ENCODE assay signal across 17 cellular contexts in the genomic region with DNA sequence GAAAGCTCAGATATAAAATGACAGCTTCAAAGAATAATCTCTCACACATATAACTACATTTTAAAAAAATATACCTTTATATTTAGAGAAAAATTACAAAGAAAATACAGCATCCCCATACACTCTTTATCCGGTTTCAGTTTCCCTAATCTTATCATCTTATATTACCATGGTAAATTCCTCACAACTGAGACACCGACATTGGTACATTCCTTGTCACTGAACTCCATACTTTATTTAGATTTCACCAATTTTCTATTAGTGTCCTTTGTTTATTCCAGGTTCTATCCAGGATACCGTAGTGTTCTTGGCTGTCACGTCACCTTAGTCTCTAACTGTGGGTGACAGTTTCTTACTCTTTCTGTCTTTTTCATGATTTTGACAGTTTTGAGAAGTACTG.
"Had no signal": no experiment of that assay in that cellular context is flagged by ENCODE, and none has a peak within 500 bp of the region (broad histone marks: within the 10 kb centered on the region; RNA-seq: fewer than 3 reads in every experiment).

No MANE protein-coding gene starts in this region.

- DNase-seq: activated B cell treated with CpG ODN at 0.5 μM for 24 hours; activated CD4-positive, alpha-beta T cell treated with anti-CD3 and anti-CD28 coated beads, Interleukin-2, amount 50 U/mL, for 1 hour; activated naive CD4-positive, alpha-beta T cell treated with anti-CD3 and anti-CD28 coated beads, Interleukin-2, amount 50 U/mL, for 16 hours; colonic mucosa; effector CD8-positive, alpha-beta T cell; hypothalamus; left cardiac atrium; naive B cell; right cardiac atrium; T-helper 17 cell; tibial artery; uterus had no signal

- ATAC-seq: left cardiac atrium; right cardiac atrium; stimulated activated memory B cell treated with anti-CD40 and anti-IgM and Interleukin-4, amounts not matched to agents 10 μg/mL and 1 μg/mL and 100 μg/mL, for 72 hours; T-helper 17 cell had no signal

- H3K9me3 Mint-ChIP-seq: activated B cell treated with CpG ODN at 0.5 μM for 24 hours; activated T-helper 2 cell treated with anti-CD3 and anti-CD28 coated beads, Interferon-gamma antibody, Interleukin-2, Interleukin-4, amounts not matched to agents 10 μg/mL and 5 μg/mL and 100 μg/mL, durations not matched to agents 14 hours and 24 hours and 36 hours; naive B cell; stimulated activated memory B cell treated with anti-CD40 and anti-IgM and Interleukin-4, amounts not matched to agents 10 μg/mL and 1 μg/mL and 100 μg/mL, for 72 hours had no signal

- H3K4me3 Mint-ChIP-seq: activated B cell treated with CpG ODN at 0.5 μM for 24 hours; naive B cell; stimulated activated memory B cell treated with anti-CD40 and anti-IgM and Interleukin-4, amounts not matched to agents 10 μg/mL and 1 μg/mL and 100 μg/mL, for 72 hours; T-helper 17 cell had no signal

- H3K4me1 ChIP-seq: colonic mucosa, tibial artery, uterus had no signal

- H3K4me1 Mint-ChIP-seq: activated B cell treated with CpG ODN at 0.5 μM for 24 hours; naive B cell; stimulated activated memory B cell treated with anti-CD40 and anti-IgM and Interleukin-4, amounts not matched to agents 10 μg/mL and 1 μg/mL and 100 μg/mL, for 72 hours had no signal

- H3K9me3 ChIP-seq: colonic mucosa, neutrophil, tibial artery, uterus had no signal

- H3K27ac ChIP-seq: colonic mucosa, neutrophil, tibial artery, uterus had no signal

- FAIRE-seq: TTC549 had no signal

- H3K27ac Mint-ChIP-seq: activated B cell treated with CpG ODN at 0.5 μM for 24 hours; activated T-helper 2 cell treated with anti-CD3 and anti-CD28 coated beads, Interferon-gamma antibody, Interleukin-2, Interleukin-4, amounts not matched to agents 10 μg/mL and 5 μg/mL and 100 μg/mL, durations not matched to agents 14 hours and 24 hours and 36 hours; stimulated activated memory B cell treated with anti-CD40 and anti-IgM and Interleukin-4, amounts not matched to agents 10 μg/mL and 1 μg/mL and 100 μg/mL, for 72 hours; T-helper 17 cell had no signal

- H3K36me3 ChIP-seq: colonic mucosa had no signal

- H3K27me3 ChIP-seq: colonic mucosa, neutrophil, tibial artery, uterus had no signal

- H3K27me3 Mint-ChIP-seq: activated B cell treated with CpG ODN at 0.5 μM for 24 hours; naive B cell; stimulated activated memory B cell treated with anti-CD40 and anti-IgM and Interleukin-4, amounts not matched to agents 10 μg/mL and 1 μg/mL and 100 μg/mL, for 72 hours; T-helper 17 cell had no signal

- H3K4me3 ChIP-seq: colonic mucosa, lung, tibial artery, uterus had no signal
